In the genomic region with DNA sequence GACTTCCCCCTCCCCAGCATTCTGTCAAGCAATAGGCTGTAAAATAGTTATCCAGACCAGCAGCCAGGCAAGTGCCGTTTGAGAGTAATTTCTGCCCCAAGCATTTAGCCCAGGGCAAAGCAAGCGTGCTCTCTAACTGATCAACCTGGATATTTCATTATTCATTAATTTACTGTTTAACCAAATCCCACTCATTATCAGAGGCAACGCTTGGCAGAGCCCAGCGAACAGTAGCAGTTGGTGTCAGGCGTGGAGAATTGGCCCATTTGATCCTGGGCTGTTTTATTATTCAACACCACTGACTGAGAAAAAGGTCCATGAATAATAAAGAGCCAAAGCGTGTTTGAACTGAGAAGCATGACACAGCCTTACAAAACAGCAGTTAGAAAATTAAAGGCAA, we compare ENCODE assay signal across 20 cellular contexts. TPM values are rescaled to one million over a fixed set of nuclear protein-coding genes. Genes with fewer than 3 reads are reported as not detected.
A peak's percentile ranks its signal among the peaks of the same experiment; 100 is the strongest.
DNase-seq lines count a peak whose midpoint lies in the region; ATAC-seq, FAIRE-seq and TF ChIP-seq lines count a peak whose summit lies in the region.
"Had no signal": no experiment of that assay in that cellular context is flagged by ENCODE, and none has a peak within 500 bp of the region (broad histone marks: within the 10 kb centered on the region; RNA-seq: fewer than 3 reads in every experiment).

No MANE protein-coding gene starts in this region.

- POLR2A ChIA-PET in H1 (lab: Charles Lee; ENCODE audit: partially characterized antibody), result no interaction called here

- H3K36me3 ChIP-seq in H1 (ENCODE audit: control insufficient read depth in 2 of 4, insufficient read depth in 4 of 4, low read length in 3 of 4) (no peaks in the 10 kb centered on the region), neural progenitor cell (no peaks in the 10 kb centered on the region), tibial nerve (no peaks in the 10 kb centered on the region), left lung (no peaks in the 10 kb centered on the region)
- H3K36me3 ChIP-seq: BE2C had no signal

- peaks cover 9% of the 10 kb centered on the region for H3F3A ChIP-seq in neural progenitor cell (ENCODE audit: low read depth)

- no peaks in the 10 kb centered on the region for H3K79me1 ChIP-seq in H1 (ENCODE audit: low read depth, low read length)

- no peak overlapping the region for H2BK15ac ChIP-seq in H1 (ENCODE audit: low read length)

- peaks cover under 1 to 3% of the 10 kb centered on the region in 2 experiments for H4K20me1 ChIP-seq in H1 (replicated peaks in 1 of 2; ENCODE audit: control insufficient read depth in 1 of 2, insufficient read depth in 2 of 2, low read length in 2 of 2)
- H4K20me1 ChIP-seq in neural progenitor cell (ENCODE audit: low read depth), result peaks cover 34% of the 10 kb centered on the region

- H3K23me2 ChIP-seq in H1 (ENCODE audit: low read depth, low read length), result peaks cover 6% of the 10 kb centered on the region; the same call in 1 of the 2 replicates

- peaks cover 39 to 53% (median 47%) of the 10 kb centered on the region in 4 experiments for H3K27me3 ChIP-seq in H1 (replicated peaks in 1 of 4; ENCODE audit: control insufficient read depth in 3 of 4, extremely low read depth in 1 of 4, insufficient read depth in 3 of 4, low read length in 3 of 4)
- H3K27me3 ChIP-seq in neural progenitor cell, result peaks cover 97% of the 10 kb centered on the region
- H3K27me3 ChIP-seq in tibial nerve, result peaks cover 0 to 35% of the 10 kb centered on the region in 2 donors
- peaks cover 35 to 48% of the 10 kb centered on the region in 2 donors for H3K27me3 ChIP-seq in left lung
- H3K27me3 ChIP-seq: BE2C had no signal

- no peak overlapping the region for H3K27ac Mint-ChIP-seq in neural progenitor cell
- H3K27ac Mint-ChIP-seq: CD4-positive, alpha-beta memory T cell; HFFc6 had no signal

- H3K14ac ChIP-seq in H1 (ENCODE audit: insufficient read length), result no peak overlapping the region

- FAIRE-seq in H1 (lab: Jason Lieb, UNC), result no peak
- FAIRE-seq: G401.6, GM12891, GM19239 had no signal

- H3K4me1 Mint-ChIP-seq in neural progenitor cell, result peaks cover 31% of the 10 kb centered on the region
- H3K4me1 Mint-ChIP-seq: CD4-positive, alpha-beta memory T cell had no signal

- H3K4me3 ChIP-seq in H1 (ENCODE audit: extremely low read depth in 1 of 4, insufficient read depth in 2 of 4, low read depth in 3 of 4, low read length in 4 of 4) (no peak overlapping the region), neural progenitor cell (no peak overlapping the region), tibial nerve (no peak overlapping the region), left lung (no peak overlapping the region)

- no peak overlapping the region for H4K5ac ChIP-seq in H1 (ENCODE audit: insufficient read length, low read depth, low read length)

- H2BK5ac ChIP-seq in H1 (ENCODE audit: low read depth, low read length), result no peak overlapping the region

- H3K9me3 Mint-ChIP-seq in neural progenitor cell, result peaks cover 9% of the 10 kb centered on the region

- peaks cover 40% of the 10 kb centered on the region for H3K27me3 Mint-ChIP-seq in neural progenitor cell (ENCODE audit: insufficient read depth, low read depth)

- H3K4ac ChIP-seq in H1 (replicated peaks; ENCODE audit: insufficient read length, low read depth, low read length), result no peak overlapping the region

- no peaks in the 10 kb centered on the region; a peak in 1 of 4 replicates for H3K9me3 ChIP-seq in H1 (ENCODE audit: insufficient read depth in 2 of 2, low read depth in 1 of 2, low read length in 1 of 2)
- no peaks in the 10 kb centered on the region for H3K9me3 ChIP-seq in neural progenitor cell (ENCODE audit: low read depth)
- H3K9me3 ChIP-seq in tibial nerve, result peaks cover 0 to 5% (median 0%) of the 10 kb centered on the region in 4 donors
- no peaks in the 10 kb centered on the region for H3K9me3 ChIP-seq in left lung
- H3K9me3 ChIP-seq: BE2C had no signal

- H2BK20ac ChIP-seq in H1 (ENCODE audit: low read length), result no peak overlapping the region

- H3K9ac ChIP-seq in H1 (replicated peaks in 1 of 4; ENCODE audit: extremely low read depth in 1 of 4, low read depth in 3 of 4, low read length in 3 of 4), result no peak overlapping the region
- no peak overlapping the region for H3K9ac ChIP-seq in neural progenitor cell

- H2AFZ ChIP-seq in H1 (ENCODE audit: low read length) (no peak overlapping the region), neural progenitor cell (replicated peaks) (no peak overlapping the region)

- H3K79me2 ChIP-seq in H1 (ENCODE audit: control insufficient read depth in 1 of 2, insufficient read depth in 2 of 2, low read length in 2 of 2), result no peaks in the 10 kb centered on the region
- H3K79me2 ChIP-seq in neural progenitor cell (ENCODE audit: low read depth), result no peaks in the 10 kb centered on the region

- peak overlapping the region; percentile 24 to 37; a peak in 2 of 4 replicates for H3K4me2 ChIP-seq in H1 (ENCODE audit: insufficient read depth in 1 of 2, low read depth in 2 of 2, low read length in 2 of 2)
- H3K4me2 ChIP-seq in neural progenitor cell, result no peak overlapping the region

- no peak overlapping the region for H4K91ac ChIP-seq in H1 (replicated peaks; ENCODE audit: insufficient read length, low read length)

- TF ChIP-seq POLR2A in H1 (IDR thresholded peaks at IDR 0.05; ENCODE audit: control extremely low read depth in 1 of 2, low read depth in 2 of 2, low read length in 2 of 2) (no peak), tibial nerve (IDR thresholded peaks at IDR 0.05) (no peak)

- TF ChIP-seq EP300 in H1 (IDR thresholded peaks at IDR 0.05; ENCODE audit: borderline replicate concordance in 1 of 2, low read depth in 2 of 2, low read length in 2 of 2), result no peak
- TF ChIP-seq EP300 in tibial nerve (IDR thresholded peaks at IDR 0.05), result no peak

- ATAC-seq in left lung, result no peak

- CTCF ChIA-PET in H1 (lab: Charles Lee; ENCODE audit: partially characterized antibody), result no interaction called here

- whole genome bisulfite sequencing in H1 (ENCODE audit: extremely low coverage in 1 of 2, insufficient coverage in 1 of 2, insufficient read length in 1 of 2, insufficient replicate concordance in 2 of 2, low coverage in 1 of 2, low lambda C conversion rate in 2 of 2, missing lambda C conversion rate in 1 of 2), 2 experiments, result 20% methylated on average over 6 of the region's 6 CpGs; no CpG with 5 or more reads in 1 of the 2 experiments
- 34 to 41% methylated on average over 6 of the region's 6 CpGs for WGBS in tibial nerve, 2 donors

- no peak overlapping the region for H3K56ac ChIP-seq in H1 (replicated peaks; ENCODE audit: insufficient read length, low read depth, low read length)

- H2AK5ac ChIP-seq in H1 (ENCODE audit: low read depth, low read length), result no peak overlapping the region

- no peak overlapping the region for H3K23ac ChIP-seq in H1 (ENCODE audit: insufficient read length)

- H3K4me1 ChIP-seq in H1 (replicated peaks in 1 of 4; ENCODE audit: control insufficient read depth in 3 of 4, insufficient read depth in 4 of 4, low read length in 3 of 4) (peaks cover 13 to 22% (median 14%) of the 10 kb centered on the region in 4 experiments), neural progenitor cell (peaks cover 25% of the 10 kb centered on the region), tibial nerve (peaks cover 0 to 22% (median 0%) of the 10 kb centered on the region in 4 donors), left lung (no peaks in the 10 kb centered on the region)
- H3K4me1 ChIP-seq: BE2C had no signal

- H3K4me3 Mint-ChIP-seq in neural progenitor cell, result peak overlapping the region; percentile 8
- H3K4me3 Mint-ChIP-seq: CD4-positive, alpha-beta memory T cell; HFFc6 had no signal

- intact Hi-C loops in left lung (cut with DNase I), result no loop called here

- H2BK12ac ChIP-seq in H1 (ENCODE audit: low read depth, low read length), result no peak overlapping the region

- H3K27ac ChIP-seq in H1 (ENCODE audit: low read depth, low read length) (no peak overlapping the region), neural progenitor cell (no peak overlapping the region), tibial nerve (no peak overlapping the region), left lung (no peak overlapping the region)
- H3K27ac ChIP-seq: C4-2B had no signal

- DNase-seq in NCI-H526 (lab: John Stamatoyannopoulos, UW), result peak; percentile 90 to 91
- DNase-seq in H1 (ENCODE audit: low read depth in 1 of 2, low spot score in 2 of 2), result no peak
- peak; percentile 62 for DNase-seq in kidney tubule cell (ENCODE audit: low spot score)
- DNase-seq in neural progenitor cell (ENCODE audit: low spot score), result no peak
- no peak for DNase-seq in tibial nerve (ENCODE audit: low spot score in 2 of 2)
- DNase-seq in NCI-H2029 (lab: John Stamatoyannopoulos, UW), result no peak
- DNase-seq in NCI-H146 (lab: John Stamatoyannopoulos, UW), result no peak
- DNase-seq in left lung, result no peak
- DNase-seq: BE2C; CD4-positive, alpha-beta memory T cell; DMS79 treated with DMSO at 0.1 percent for 48 hours; EL; HCEC 1CT; HFFc6 had no signal

- no peaks in the 10 kb centered on the region for H3K36me3 Mint-ChIP-seq in neural progenitor cell
- H3K36me3 Mint-ChIP-seq: CD4-positive, alpha-beta memory T cell had no signal

- TF ChIP-seq RAD21 in H1 (IDR thresholded peaks at IDR 0.05 in 1 of 2, conservative IDR thresholded peaks at IDR 0.05 in 1 of 2; ENCODE audit: low read depth in 2 of 2, low read length in 2 of 2), result no peak

- no peak overlapping the region for H4K8ac ChIP-seq in H1 (ENCODE audit: extremely low read depth, insufficient read depth, low read length)

- H2BK120ac ChIP-seq in H1 (replicated peaks; ENCODE audit: low read depth, low read length), result no peak overlapping the region

- TF ChIP-seq CTCF in H1 (IDR thresholded peaks at IDR 0.05; ENCODE audit: control extremely low read depth in 1 of 3, insufficient read depth in 1 of 3, low read depth in 1 of 3, low read length in 3 of 3), result no peak
- TF ChIP-seq CTCF in neural progenitor cell (IDR thresholded peaks at IDR 0.05), result no peak
- TF ChIP-seq CTCF in tibial nerve (IDR thresholded peaks at IDR 0.05), result no peak
- TF ChIP-seq CTCF in left lung (IDR thresholded peaks at IDR 0.05), result no peak

- H3K18ac ChIP-seq in H1 (ENCODE audit: extremely low read depth, low read length), result no peak overlapping the region

TF ChIP-seq in H1, 55 proteins besides CTCF, POLR2A, EP300 and RAD21 (continues in another document):
- TF ChIP-seq GTF2F1 (IDR thresholded peaks at IDR 0.05; ENCODE audit: borderline replicate concordance, low read depth, low read length), result no peak

RNA-seq across cellular contexts. Expression of gene TFAP2B, which starts 35.3 kb away (rescaled TPM):
- total RNA-seq in H1 (2021; fragmentation: NEBNext Ultra II Directional; extraction: Animal tissue kit (Norgen Biotek cat#: 25700)), result not detected in 2 replicates
- polyA plus RNA-seq in H1 (2011; rRNA removed), result 0.05 TPM in 1 of 2 replicates, not detected in the other
- polyA plus RNA-seq in H1 (2011; cell fraction: cytosol; rRNA removed), result 0.01 TPM
- 0.01 TPM for polyA plus RNA-seq in H1 (2011; cell fraction: nucleus; rRNA removed)
- 0.05 to 0.17 TPM (median 0.16 TPM) in 3 of 4 replicates, not detected in the other for polyA plus RNA-seq in H1 (2012, experiment 1 of 2)
- 0.03 TPM for polyA plus RNA-seq in H1 (2012, experiment 2 of 2)
- polyA plus RNA-seq in H1 (2013, experiment 1 of 2), result not detected
- not detected for polyA plus RNA-seq in H1 (2013, experiment 2 of 2)
- polyA minus RNA-seq in H1 (2011; rRNA and poly(A)+ RNA removed), result 0.09 TPM in 1 of 2 replicates, not detected in the other
- not detected for polyA minus RNA-seq in H1 (2011; cell fraction: cytosol; rRNA and poly(A)+ RNA removed)
- not detected for polyA minus RNA-seq in H1 (2011; cell fraction: nucleus; rRNA and poly(A)+ RNA removed)
- total RNA-seq in neural progenitor cell (ENCODE audit: low replicate concordance) (0.15 TPM in 1 of 2 replicates, not detected in the other), tibial nerve (1 to 10 TPM in 1 of 4 donors, under 1 TPM in 1, not detected in 2; 0.22 to 1.2 TPM), left lung (under 1 TPM in 1 of 2 donors, not detected in 1; 0.82 TPM)
- total RNA-seq: A172; CD4-positive, alpha-beta memory T cell; H4; HFFc6 had no signal
- polyA plus RNA-seq: CD4-positive, alpha-beta memory T cell had no signal

Comparison
In these comparisons a context has a peak if more than half of its experiments do, and no peak if none do; other contexts are left out.
1. DNase-seq: peak in NCI-H526 (2 of 2) and kidney tubule cell (single experiment); none in H1 (0 of 2), neural progenitor cell (single experiment), tibial nerve (0 of 2), NCI-H2029 (single experiment), NCI-H146 (single experiment) and left lung (0 of 2).